In genomic region chr2:19020144-19021099, GRCh38 we compare ENCODE assay signal across 1 cellular context.
TF ChIP-seq lines count a peak whose summit lies in the region.

No MANE protein-coding gene starts in this region.

TF ChIP-seq in IMR-90, 13 proteins besides CTCF, POLR2A, EP300 and RAD21:
- TF ChIP-seq CHD1 (IDR thresholded peaks at IDR 0.05; ENCODE audit: low read depth, low read length): no peak
- TF ChIP-seq FOS (IDR thresholded peaks at IDR 0.05; ENCODE audit: low read depth, low read length): no peak
- no peak for TF ChIP-seq USF2 (IDR thresholded peaks at IDR 0.05; ENCODE audit: low read depth, low read length)
